13 cellular contexts compared by ENCODE assay signal in the genomic region with DNA sequence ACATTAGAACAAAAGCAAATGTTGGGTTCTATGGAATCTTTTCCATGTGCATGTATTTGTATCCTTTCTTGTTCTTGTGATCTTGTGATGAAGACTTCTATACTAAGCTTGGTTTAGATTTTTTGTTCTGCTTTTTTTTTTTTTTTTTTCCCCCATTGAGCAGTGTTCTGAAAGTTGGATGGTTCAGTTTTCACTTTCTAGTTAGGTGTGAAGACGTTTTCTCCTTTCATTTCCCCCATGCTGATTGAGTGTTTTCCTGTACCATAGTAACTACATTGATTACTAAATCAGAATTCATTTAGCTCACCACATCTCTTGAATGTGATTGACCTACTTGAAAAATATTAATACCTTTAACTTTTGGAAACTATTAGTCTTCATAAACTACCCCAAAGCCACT. TPM values are rescaled to one million over a fixed set of nuclear protein-coding genes. Genes with fewer than 3 reads are reported as not detected.
DNase-seq lines count a peak whose midpoint lies in the region; ATAC-seq, FAIRE-seq and TF ChIP-seq lines count a peak whose summit lies in the region.
"Had no signal": no experiment of that assay in that cellular context is flagged by ENCODE, and none has a peak within 500 bp of the region (broad histone marks: within the 10 kb centered on the region; RNA-seq: fewer than 3 reads in every experiment).

No MANE protein-coding gene starts in this region.

- no peak overlapping the region for H3K4me2 ChIP-seq in astrocyte (ENCODE audit: low read length)

- H3K36me3 Mint-ChIP-seq in astrocyte (ENCODE audit: low read depth, unreplicated experiment) (peaks cover 3% of the 10 kb centered on the region), T-cell (peaks cover 68% of the 10 kb centered on the region)
- H3K36me3 Mint-ChIP-seq in naive thymus-derived CD4-positive, alpha-beta T cell = peaks cover 16 to 70% (median 42%) of the 10 kb centered on the region in 5 donors

- no peak overlapping the region for H3K9ac ChIP-seq in astrocyte (ENCODE audit: low read length)

- intact Hi-C loops in naive thymus-derived CD4-positive, alpha-beta T cell (cut with micrococcal nuclease) = no loop called here

- no peak overlapping the region for H3K4me3 ChIP-seq in astrocyte (ENCODE audit: insufficient read depth, low read depth, low read length)
- no peak overlapping the region for H3K4me3 ChIP-seq in naive thymus-derived CD4-positive, alpha-beta T cell (ENCODE audit: low read length)
- H3K4me3 ChIP-seq: cardiac muscle cell, gastroesophageal sphincter had no signal

- peaks cover 4% of the 10 kb centered on the region for H3K4me1 ChIP-seq in astrocyte (ENCODE audit: insufficient read depth, low read length)
- no peaks in the 10 kb centered on the region for H3K4me1 ChIP-seq in naive thymus-derived CD4-positive, alpha-beta T cell (ENCODE audit: control insufficient read depth in 2 of 2, insufficient read depth in 2 of 2, low read length in 2 of 2)
- H3K4me1 ChIP-seq: gastroesophageal sphincter had no signal

- H3K79me2 ChIP-seq in astrocyte (ENCODE audit: insufficient read depth, low read length) = peaks cover 19% of the 10 kb centered on the region

- H3K27me3 Mint-ChIP-seq in astrocyte (ENCODE audit: low read depth, unreplicated experiment) = no peaks in the 10 kb centered on the region
- no peaks in the 10 kb centered on the region for H3K27me3 Mint-ChIP-seq in T-cell
- H3K27me3 Mint-ChIP-seq in naive thymus-derived CD4-positive, alpha-beta T cell = no peaks in the 10 kb centered on the region

- POLR2A ChIA-PET in T-cell (lab: Charles Lee) = interaction anchor here (0.6 to 0.7 kb wide), 7 partner anchors 8 to 1550 kb away, joined by 4 to 14 read pairs (median 5); no protein-coding TSS in a partner anchor
- POLR2A ChIA-PET in naive thymus-derived CD4-positive, alpha-beta T cell (lab: Charles Lee) = no interaction called here

- no peak overlapping the region for H2AFZ ChIP-seq in astrocyte (ENCODE audit: low read depth, low read length)

- H3K4me1 Mint-ChIP-seq in astrocyte (ENCODE audit: low read depth, unreplicated experiment) (peaks cover 5% of the 10 kb centered on the region), T-cell (peaks cover 0 to 6% (median 0%) of the 10 kb centered on the region in 3 donors)
- peaks cover 0 to 8% (median 0%) of the 10 kb centered on the region in 7 donors for H3K4me1 Mint-ChIP-seq in naive thymus-derived CD4-positive, alpha-beta T cell

- H3K9me3 Mint-ChIP-seq in astrocyte (ENCODE audit: unreplicated experiment) (no peaks in the 10 kb centered on the region), T-cell (no peaks in the 10 kb centered on the region)
- H3K9me3 Mint-ChIP-seq in naive thymus-derived CD4-positive, alpha-beta T cell = peaks cover 0 to 1% (median 0%) of the 10 kb centered on the region in 11 donors

- H4K20me1 ChIP-seq in astrocyte (ENCODE audit: insufficient read depth, low read length) = no peaks in the 10 kb centered on the region

- FAIRE-seq in astrocyte (lab: Jason Lieb, UNC) = peak; percentile 20

- H3K9me3 ChIP-seq in astrocyte (ENCODE audit: insufficient read depth, low read depth, low read length) = no peaks in the 10 kb centered on the region
- no peaks in the 10 kb centered on the region for H3K9me3 ChIP-seq in naive thymus-derived CD4-positive, alpha-beta T cell (ENCODE audit: control insufficient read depth in 2 of 3, low read length in 3 of 3)
- H3K9me3 ChIP-seq: gastroesophageal sphincter had no signal

- H3K27me3 ChIP-seq in astrocyte (ENCODE audit: insufficient read depth, low read length) = no peaks in the 10 kb centered on the region
- no peaks in the 10 kb centered on the region for H3K27me3 ChIP-seq in naive thymus-derived CD4-positive, alpha-beta T cell (ENCODE audit: control insufficient read depth in 2 of 2, insufficient read depth in 2 of 2, low read length in 2 of 2)
- H3K27me3 ChIP-seq: cardiac muscle cell, gastroesophageal sphincter had no signal

- no peak for TF ChIP-seq CTCF in astrocyte (IDR thresholded peaks at IDR 0.05; ENCODE audit: insufficient read depth, low read depth, low read length)

- H3K27ac ChIP-seq in astrocyte (ENCODE audit: low read depth, low read length) = no peak overlapping the region
- no peak overlapping the region for H3K27ac ChIP-seq in naive thymus-derived CD4-positive, alpha-beta T cell (ENCODE audit: low read depth, low read length)
- H3K27ac ChIP-seq: cardiac muscle cell, gastroesophageal sphincter had no signal

- no peak overlapping the region for H3K4me3 Mint-ChIP-seq in astrocyte (ENCODE audit: unreplicated experiment)
- no peak overlapping the region for H3K4me3 Mint-ChIP-seq in T-cell
- H3K4me3 Mint-ChIP-seq in naive thymus-derived CD4-positive, alpha-beta T cell = no peak overlapping the region

- H3K27ac Mint-ChIP-seq in astrocyte (ENCODE audit: unreplicated experiment) (no peak overlapping the region), T-cell (peak overlapping the region in 1 of 2 donors; percentile 4)
- peak overlapping the region in 3 of 9 donors; percentile 32 to 36 (median 36) for H3K27ac Mint-ChIP-seq in naive thymus-derived CD4-positive, alpha-beta T cell

- H3K36me3 ChIP-seq in astrocyte (ENCODE audit: insufficient read depth, low read length) = peaks cover 70% of the 10 kb centered on the region
- H3K36me3 ChIP-seq in naive thymus-derived CD4-positive, alpha-beta T cell (ENCODE audit: control insufficient read depth in 2 of 3, insufficient read depth in 3 of 3, low read length in 3 of 3) = peaks cover 27 to 79% (median 49%) of the 10 kb centered on the region in 3 experiments

- DNase-seq in astrocyte (ENCODE audit: low read depth) (no peak), OCI-M2 (lab: John Stamatoyannopoulos, UW; ENCODE audit: unreplicated experiment) (no peak), T-cell (no peak), mucosa of gallbladder (ENCODE audit: low spot score) (no peak)
- DNase-seq in naive thymus-derived CD4-positive, alpha-beta T cell = no peak
- DNase-seq: activated CD4-positive, CD25-positive, alpha-beta regulatory T cell treated with anti-CD3 and anti-CD28 coated beads, Interleukin-2, amount 50 U/mL, for 72 hours; DMS153 had no signal

- CTCF ChIA-PET in T-cell (lab: Charles Lee) = interaction anchor here (0.6 to 0.7 kb wide), 6 partner anchors 10 to 1597 kb away, joined by 3 to 7 read pairs (median 4); no protein-coding TSS in a partner anchor
- CTCF ChIA-PET in naive thymus-derived CD4-positive, alpha-beta T cell (lab: Charles Lee) = no interaction called here

- ATAC-seq in GM18867 (IDR thresholded peaks at IDR 0.05; ENCODE audit: unreplicated experiment) = peak; percentile 94
- ATAC-seq in GM21528 (IDR thresholded peaks at IDR 0.05; ENCODE audit: low FRiP score, unreplicated experiment) = peak; percentile 71
- ATAC-seq in HG03175 (IDR thresholded peaks at IDR 0.05; ENCODE audit: unreplicated experiment) = peak; percentile 96
- ATAC-seq in T-cell (replicated peaks in 1 of 4) = no peak
- ATAC-seq in naive thymus-derived CD4-positive, alpha-beta T cell = no peak
- ATAC-seq: gastroesophageal sphincter, Panc1 had no signal

RNA-seq across cellular contexts. Expression of a gene that starts 34.1 kb away (rescaled TPM):
- total RNA-seq in astrocyte = 61.7 and 64.1 TPM in 2 replicates
- total RNA-seq in T-cell = 100 to 1,000 TPM in 4 of 5 donors, 10 to 100 TPM in 1; 99.8 to 218 (median 117) TPM
- total RNA-seq in naive thymus-derived CD4-positive, alpha-beta T cell = 100 to 1,000 TPM; 105 to 259 (median 110) TPM
- polyA plus RNA-seq in naive thymus-derived CD4-positive, alpha-beta T cell = 100 to 1,000 TPM in 1 of 2 donors, 10 to 100 TPM in 1; 90.8 to 103 TPM
- 30.8 TPM for total RNA-seq in mucosa of gallbladder

Comparison
In these comparisons a context has a peak if more than half of its experiments do, and no peak if none do; other contexts are left out.
1. ATAC-seq: peak in GM18867 (single experiment), GM21528 (single experiment) and HG03175 (single experiment); none in T-cell (0 of 4) and naive thymus-derived CD4-positive, alpha-beta T cell (single experiment).